In genomic region chr1:60908159-60908558, GRCh38 we compare ENCODE assay signal across 20 cellular contexts.
DNase-seq lines count a peak whose midpoint lies in the region; ATAC-seq, FAIRE-seq and TF ChIP-seq lines count a peak whose summit lies in the region.
"Had no signal": no experiment of that assay in that cellular context is flagged by ENCODE, and none has a peak within 500 bp of the region (broad histone marks: within the 10 kb centered on the region; RNA-seq: fewer than 3 reads in every experiment).

No MANE protein-coding gene starts in this region.

- CTCF ChIA-PET in GM10248 (lab: Yijun Ruan, JAX): no interaction called here

- H3K27me3 ChIP-seq in astrocyte (ENCODE audit: insufficient read depth, low read length): no peaks in the 10 kb centered on the region
- H3K27me3 ChIP-seq in neural progenitor cell: no peaks in the 10 kb centered on the region
- no peaks in the 10 kb centered on the region for H3K27me3 ChIP-seq in spleen (replicated peaks in 1 of 7)

- no peak overlapping the region for H3K27ac Mint-ChIP-seq in astrocyte (ENCODE audit: unreplicated experiment)
- peak overlapping the region; percentile 31 for H3K27ac Mint-ChIP-seq in neural progenitor cell
- H3K27ac Mint-ChIP-seq: B cell; CD4-positive, alpha-beta memory T cell had no signal

- intact Hi-C loops in spleen (cut with DNase I; ENCODE audit: low total_unique reads): no loop called here

- H3K4me2 ChIP-seq in astrocyte (ENCODE audit: low read length): no peak overlapping the region
- no peak overlapping the region for H3K4me2 ChIP-seq in neural progenitor cell

- H3K36me3 ChIP-seq in astrocyte (ENCODE audit: insufficient read depth, low read length) (no peaks in the 10 kb centered on the region), neural progenitor cell (no peaks in the 10 kb centered on the region), spleen (no peaks in the 10 kb centered on the region)
- H3K36me3 ChIP-seq: HAP-1 had no signal

- no peak overlapping the region for H3K4me3 ChIP-seq in astrocyte (ENCODE audit: insufficient read depth, low read depth, low read length)
- no peak overlapping the region for H3K4me3 ChIP-seq in neural progenitor cell
- no peak overlapping the region for H3K4me3 ChIP-seq in spleen
- H3K4me3 ChIP-seq: HAP-1 had no signal

- H3K79me2 ChIP-seq in astrocyte (ENCODE audit: insufficient read depth, low read length) (no peaks in the 10 kb centered on the region), neural progenitor cell (ENCODE audit: low read depth) (no peaks in the 10 kb centered on the region)

- H2AFZ ChIP-seq in astrocyte (ENCODE audit: low read depth, low read length) (no peak overlapping the region), neural progenitor cell (replicated peaks) (no peak overlapping the region)

- H4K20me1 ChIP-seq in astrocyte (ENCODE audit: insufficient read depth, low read length) (no peaks in the 10 kb centered on the region), neural progenitor cell (ENCODE audit: low read depth) (no peaks in the 10 kb centered on the region)

- ATAC-seq in activated CD4-positive, CD25-positive, alpha-beta regulatory T cell treated with anti-CD3 and anti-CD28 coated beads, Interleukin-2, amount 50 U/mL, for 24 hours: no peak

- peaks cover 9% of the 10 kb centered on the region for H3F3A ChIP-seq in neural progenitor cell (ENCODE audit: low read depth)

- H3K27me3 Mint-ChIP-seq in astrocyte (ENCODE audit: low read depth, unreplicated experiment) (peaks cover 3% of the 10 kb centered on the region), neural progenitor cell (ENCODE audit: insufficient read depth, low read depth) (peaks cover under 1% of the 10 kb centered on the region)

- POLR2A ChIA-PET in GM10248 (lab: Yijun Ruan, JAX): no interaction called here

- TF ChIP-seq POLR2A in spleen (IDR thresholded peaks at IDR 0.05): no peak

- H3K4me3 Mint-ChIP-seq in astrocyte (ENCODE audit: unreplicated experiment): no peak overlapping the region
- H3K4me3 Mint-ChIP-seq in neural progenitor cell: no peak overlapping the region
- H3K4me3 Mint-ChIP-seq: B cell; CD4-positive, alpha-beta memory T cell had no signal

- H3K36me3 Mint-ChIP-seq in astrocyte (ENCODE audit: low read depth, unreplicated experiment): no peaks in the 10 kb centered on the region
- H3K36me3 Mint-ChIP-seq in neural progenitor cell: no peaks in the 10 kb centered on the region
- H3K36me3 Mint-ChIP-seq: CD4-positive, alpha-beta memory T cell had no signal

- peaks cover 2% of the 10 kb centered on the region for H3K4me1 Mint-ChIP-seq in astrocyte (ENCODE audit: low read depth, unreplicated experiment)
- peaks cover 32% of the 10 kb centered on the region for H3K4me1 Mint-ChIP-seq in neural progenitor cell
- H3K4me1 Mint-ChIP-seq: B cell; CD4-positive, alpha-beta memory T cell had no signal

- WGBS in spleen, 5 donors: 66 to 84% (median 69%) methylated on average over 4 of the region's 4 CpGs

- H3K9me3 ChIP-seq in astrocyte (ENCODE audit: insufficient read depth, low read depth, low read length) (no peaks in the 10 kb centered on the region), neural progenitor cell (ENCODE audit: low read depth) (no peaks in the 10 kb centered on the region), spleen (no peaks in the 10 kb centered on the region)
- H3K9me3 ChIP-seq: HAP-1 had no signal

- no peak for FAIRE-seq in astrocyte (lab: Jason Lieb, UNC)
- FAIRE-seq: A204.1, D721Med, GM19239 had no signal

- TF ChIP-seq CTCF in astrocyte (IDR thresholded peaks at IDR 0.05; ENCODE audit: insufficient read depth, low read depth, low read length) (no peak), neural progenitor cell (IDR thresholded peaks at IDR 0.05) (no peak), spleen (IDR thresholded peaks at IDR 0.05 in 8 of 11, conservative IDR thresholded peaks at IDR 0.05 in 3 of 11) (no peak), GM10248 (IDR thresholded peaks at IDR 0.05; ENCODE audit: control extremely low read depth, extremely low read depth, low read depth, missing control alignments) (no peak)

- no peak overlapping the region for H3K9ac ChIP-seq in astrocyte (ENCODE audit: low read length)
- H3K9ac ChIP-seq in neural progenitor cell: no peak overlapping the region

- peak; percentile 5 for DNase-seq in EH (ENCODE audit: low read depth)
- peak; percentile 3 for DNase-seq in astrocyte (ENCODE audit: low read depth)
- DNase-seq in neural progenitor cell (ENCODE audit: low spot score): no peak
- peak; percentile 51 for DNase-seq in spleen
- DNase-seq in GM10248 (ENCODE audit: extremely low spot score): no peak
- DNase-seq in kidney tubule cell (ENCODE audit: low spot score): no peak
- DNase-seq: CD4-positive, alpha-beta memory T cell; COR-L47; DMS153; DMS79 treated with DMSO at 0.1 percent for 48 hours; GDM1; GOT3; IMR-90 had no signal

- no peaks in the 10 kb centered on the region for H3K9me3 Mint-ChIP-seq in astrocyte (ENCODE audit: unreplicated experiment)
- peaks cover 5% of the 10 kb centered on the region for H3K9me3 Mint-ChIP-seq in neural progenitor cell

- no peaks in the 10 kb centered on the region for H3K4me1 ChIP-seq in astrocyte (ENCODE audit: insufficient read depth, low read length)
- peaks cover 37% of the 10 kb centered on the region for H3K4me1 ChIP-seq in neural progenitor cell
- H3K4me1 ChIP-seq in spleen: peaks cover 0 to 14% (median 3%) of the 10 kb centered on the region in 6 donors
- H3K4me1 ChIP-seq: HAP-1 had no signal

- H3K27ac ChIP-seq in astrocyte (ENCODE audit: low read depth, low read length) (no peak overlapping the region), neural progenitor cell (no peak overlapping the region), spleen (no peak overlapping the region)
- H3K27ac ChIP-seq: C4-2B had no signal

Comparison
In these comparisons a context has a peak if more than half of its experiments do, and no peak if none do; other contexts are left out.
1. DNase-seq: peak in EH (single experiment), astrocyte (single experiment) and spleen (single experiment); none in neural progenitor cell (single experiment), GM10248 (single experiment) and kidney tubule cell (single experiment).